17 cellular contexts compared by ENCODE assay signal in the genomic region with DNA sequence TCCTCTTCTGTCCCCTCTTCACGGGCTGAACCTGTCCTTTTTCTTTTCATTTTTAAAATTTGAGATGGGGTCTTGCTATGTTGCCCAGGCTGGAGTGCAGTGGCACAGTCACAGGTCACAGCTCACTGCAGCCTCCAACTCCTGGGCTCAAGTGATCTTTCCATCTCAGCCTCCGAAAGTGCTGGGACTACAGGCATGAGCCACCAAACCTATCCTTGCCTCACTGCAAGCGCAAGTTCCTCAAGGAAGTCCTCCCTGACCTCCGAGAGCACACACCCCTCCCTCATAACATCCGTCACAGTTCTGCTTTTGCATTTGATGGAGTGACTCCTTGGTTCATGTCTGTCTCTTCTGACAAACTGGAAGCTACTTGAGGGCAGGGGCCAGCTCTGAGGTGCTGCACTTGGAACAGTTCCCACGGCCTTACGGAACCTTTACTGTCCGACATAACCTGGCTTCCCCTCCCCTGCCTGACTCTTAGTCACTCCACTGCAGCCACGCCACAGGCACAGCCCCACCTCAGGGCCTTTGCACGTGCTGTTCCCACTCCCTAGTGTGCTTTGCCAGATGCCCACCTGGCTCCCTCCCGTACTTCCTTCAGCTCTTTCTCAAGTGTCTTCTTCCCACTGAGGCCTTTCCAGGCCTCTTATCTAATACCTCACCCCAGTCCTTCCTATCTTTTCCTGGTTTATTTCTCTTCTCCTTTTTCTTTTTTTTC. TPM values are rescaled to one million over a fixed set of nuclear protein-coding genes. Genes with fewer than 3 reads are reported as not detected.
A peak's percentile ranks its signal among the peaks of the same experiment; 100 is the strongest.
DNase-seq lines count a peak whose midpoint lies in the region; ATAC-seq and TF ChIP-seq lines count a peak whose summit lies in the region.
"Had no signal": no experiment of that assay in that cellular context is flagged by ENCODE, and none has a peak within 500 bp of the region (broad histone marks: within the 10 kb centered on the region; RNA-seq: fewer than 3 reads in every experiment).

No MANE protein-coding gene starts in this region.

- TF ChIP-seq CTCF in 22Rv1 (IDR thresholded peaks at IDR 0.05) (no peak), Caco-2 (IDR thresholded peaks at IDR 0.05; ENCODE audit: insufficient read depth in 1 of 2, low read depth in 1 of 2, low read length in 1 of 2, severe bottlenecking in 1 of 2, unreplicated experiment in 1 of 2) (no peak), RWPE2 (IDR thresholded peaks at IDR 0.05; ENCODE audit: poor library complexity, severe bottlenecking) (no peak)

- H3K36me3 Mint-ChIP-seq in Caco-2 (ENCODE audit: insufficient read depth, unreplicated experiment): peaks cover 49% of the 10 kb centered on the region
- H3K36me3 Mint-ChIP-seq in immature natural killer cell: peaks cover 0 to 22% (median 9%) of the 10 kb centered on the region in 3 donors

- H3K27me3 ChIP-seq in Caco-2 (replicated peaks; ENCODE audit: control insufficient read depth, insufficient read depth, low read length): no peaks in the 10 kb centered on the region
- H3K27me3 ChIP-seq in RWPE2 (ENCODE audit: insufficient read depth, poor library complexity, severe bottlenecking): no peaks in the 10 kb centered on the region

- H3K9me3 Mint-ChIP-seq in Caco-2 (ENCODE audit: unreplicated experiment) (no peaks in the 10 kb centered on the region), immature natural killer cell (no peaks in the 10 kb centered on the region)

- intact Hi-C loops in Caco-2 (cut with micrococcal nuclease; ENCODE audit: unreplicated experiment): no loop called here

- CTCF ChIA-PET in Caco-2 (lab: Charles Lee): no interaction called here

- H3K27ac ChIP-seq in 22Rv1: peak overlapping the region; percentile 25
- H3K27ac ChIP-seq in RWPE2 (ENCODE audit: poor library complexity, severe bottlenecking): peak overlapping the region; percentile 87
- H3K27ac ChIP-seq: epithelial cell of prostate had no signal

- H3K36me3 ChIP-seq in Caco-2 (ENCODE audit: control insufficient read depth, insufficient read depth, low read length): no peaks in the 10 kb centered on the region; the same call in 1 of the 2 replicates
- peaks cover 37% of the 10 kb centered on the region for H3K36me3 ChIP-seq in RWPE2 (ENCODE audit: low read depth)

- no TSS peak for BruUV-seq in Caco-2 (replicated peaks; lab: Mats Ljungman, UMichigan)

- POLR2A ChIA-PET in Caco-2 (lab: Charles Lee): interaction anchor here (0.6 kb wide), 1 partner anchor 33 kb away, joined by 4 read pairs; no protein-coding TSS in a partner anchor

- no peak for ATAC-seq in RWPE2 (ENCODE audit: low read depth)

- peak overlapping the region; percentile 27 for H3K27ac Mint-ChIP-seq in Caco-2 (ENCODE audit: unreplicated experiment)
- peak overlapping the region in 5 of 6 donors; percentile 5 to 76 (median 22) for H3K27ac Mint-ChIP-seq in immature natural killer cell

- H3K4me1 Mint-ChIP-seq in Caco-2 (ENCODE audit: low read depth, unreplicated experiment) (no peaks in the 10 kb centered on the region), immature natural killer cell (peaks cover 10 to 15% of the 10 kb centered on the region in 2 donors)

- H3K27me3 Mint-ChIP-seq in Caco-2 (ENCODE audit: insufficient read depth, unreplicated experiment) (no peaks in the 10 kb centered on the region), immature natural killer cell (ENCODE audit: low read depth in 3 of 3) (peaks cover 0 to 8% (median 0%) of the 10 kb centered on the region in 3 donors)

- no peaks in the 10 kb centered on the region for H3K9me3 ChIP-seq in Caco-2
- no peaks in the 10 kb centered on the region for H3K9me3 ChIP-seq in RWPE2 (ENCODE audit: severe bottlenecking)
- H3K9me3 ChIP-seq: HAP-1 had no signal

- peaks cover 8% of the 10 kb centered on the region for H3K4me1 ChIP-seq in Caco-2
- H3K4me1 ChIP-seq in RWPE2 (ENCODE audit: insufficient read depth, poor library complexity, severe bottlenecking): peaks cover 13% of the 10 kb centered on the region

- H3K4me3 ChIP-seq in Caco-2 (ENCODE audit: low read depth, low read length) (no peak overlapping the region), RWPE2 (ENCODE audit: severe bottlenecking) (no peak overlapping the region)
- H3K4me3 ChIP-seq: HAP-1 had no signal

- H3K4me3 Mint-ChIP-seq in Caco-2 (ENCODE audit: unreplicated experiment) (no peak overlapping the region), immature natural killer cell (no peak overlapping the region)

- DNase-seq in Caco-2 (no peak), RWPE2 (ENCODE audit: low spot score) (no peak), immature natural killer cell (no peak), NK-92 (lab: John Stamatoyannopoulos, UW; ENCODE audit: unreplicated experiment) (no peak), T1000 (lab: John Stamatoyannopoulos, UW) (no peak), D341Med (ENCODE audit: low spot score) (no peak), NCI-H748 (lab: John Stamatoyannopoulos, UW; ENCODE audit: unreplicated experiment) (no peak)
- DNase-seq: activated CD8-positive, alpha-beta memory T cell treated with anti-CD3 and anti-CD28 coated beads, Interleukin-2, amount 50 U/mL, for 48 hours; AML-193; DMS79 treated with DMSO at 0.1 percent for 48 hours; midbrain; NCI-H1694 treated with DMSO at 0.1 percent for 48 hours; NCI-H510A; RPMI8226 had no signal

RNA-seq across cellular contexts. Expression of a gene that starts 4.4 kb away (rescaled TPM):
- total RNA-seq in Caco-2 (2022): 1.1 and 1.6 TPM in 2 replicates
- polyA plus RNA-seq in immature natural killer cell: not detected

RNA-seq across cellular contexts. Expression of a gene that starts 8.7 kb away (rescaled TPM):
- total RNA-seq in Caco-2 (2022): 24.4 and 26.3 TPM in 2 replicates
- 100 to 1,000 TPM; 248 to 354 (median 284) TPM for polyA plus RNA-seq in immature natural killer cell

RNA-seq across cellular contexts. Expression of a gene that starts 11.5 kb away (rescaled TPM):
- 130 and 134 TPM in 2 replicates for total RNA-seq in Caco-2 (2022)
- 100 to 1,000 TPM; 244 to 365 (median 317) TPM for polyA plus RNA-seq in immature natural killer cell

RNA-seq across cellular contexts. Expression of a gene that starts 21.8 kb away (rescaled TPM):
- 675 and 802 TPM in 2 replicates for total RNA-seq in Caco-2 (2022)
- 1,000 to 10,000 TPM in 2 of 3 donors, 100 to 1,000 TPM in 1; 741 to 1,156 (median 1,018) TPM for polyA plus RNA-seq in immature natural killer cell

RNA-seq across cellular contexts. Expression of a gene that starts 26.0 kb away (rescaled TPM):
- 5.8 and 8.4 TPM in 2 replicates for total RNA-seq in Caco-2 (2022)
- not detected for polyA plus RNA-seq in immature natural killer cell
